ENCODE assay signal across 23 cellular contexts in genomic region chr9:95477885-95478790, GRCh38. TPM values are rescaled to one million over a fixed set of nuclear protein-coding genes. Genes with fewer than 3 reads are reported as not detected.
DNase-seq lines count a peak whose midpoint lies in the region; ATAC-seq and TF ChIP-seq lines count a peak whose summit lies in the region.
"Had no signal": no experiment of that assay in that cellular context is flagged by ENCODE, and none has a peak within 500 bp of the region (broad histone marks: within the 10 kb centered on the region; RNA-seq: fewer than 3 reads in every experiment).

No MANE protein-coding gene starts in this region.

- H3K9me3 ChIP-seq in heart right ventricle (no peaks in the 10 kb centered on the region), neural cell (ENCODE audit: low read length) (no peaks in the 10 kb centered on the region), adrenal gland (replicated peaks in 1 of 3) (no peaks in the 10 kb centered on the region)
- H3K9me3 ChIP-seq: suprapubic skin had no signal

- H3K27me3 ChIP-seq in heart right ventricle (no peaks in the 10 kb centered on the region), neural cell (ENCODE audit: insufficient read depth, low read depth, low read length) (no peaks in the 10 kb centered on the region), adrenal gland (no peaks in the 10 kb centered on the region)
- H3K27me3 ChIP-seq: brain microvascular endothelial cell, suprapubic skin had no signal

- H3K9me2 ChIP-seq in neural cell (ENCODE audit: insufficient read depth, low read length) = no peaks in the 10 kb centered on the region

- peaks cover 0 to 91% (median 54%) of the 10 kb centered on the region in 9 donors for H3K36me3 ChIP-seq in heart right ventricle
- H3K36me3 ChIP-seq in neural cell (ENCODE audit: insufficient read depth, low read length) = peaks cover 18% of the 10 kb centered on the region
- H3K36me3 ChIP-seq in adrenal gland (replicated peaks in 1 of 2) = peaks cover 0 to 39% of the 10 kb centered on the region in 2 donors
- H3K36me3 ChIP-seq: brain microvascular endothelial cell had no signal

- DNase-seq in Ammon's horn (ENCODE audit: low spot score) (peak; percentile 53), heart right ventricle (no peak), adrenal gland (no peak)
- DNase-seq: activated CD4-positive, CD25-positive, alpha-beta regulatory T cell treated with anti-CD3 and anti-CD28 coated beads, Interleukin-2, amount 50 U/mL, for 72 hours; activated CD8-positive, alpha-beta T cell treated with anti-CD3 and anti-CD28 coated beads for 36 hours; activated effector memory CD4-positive, alpha-beta T cell treated with anti-CD3 and anti-CD28 coated beads, Interleukin-2, amount 50 U/mL, for 16 hours; activated naive CD8-positive, alpha-beta T cell treated with anti-CD3 and anti-CD28 coated beads, Interleukin-2, amount 50 U/mL, for 24 hours; brain microvascular endothelial cell; COR-L47; GDM1; NCI-H1694; NCI-H524; NK-92 treated with Interleukin-12 subunit alpha and Interleukin-12 subunit beta, amount 100 ng/mL, for 24 hours; SIG-M5; stimulated activated CD4-positive, alpha-beta T cell treated with anti-CD3 and anti-CD28 coated beads, Interleukin-2, amount 100 ng/mL, for 24 hours had no signal

- intact Hi-C loops in heart right ventricle (cut with DNase I) = no loop called here
- intact Hi-C loops in adrenal gland (cut with DNase I) = no loop called here

- TF ChIP-seq EP300 in neural cell (conservative IDR thresholded peaks at IDR 0.05; ENCODE audit: poor library complexity, severe bottlenecking) = no peak

- no peaks in the 10 kb centered on the region for H3K4me1 ChIP-seq in heart right ventricle
- no peaks in the 10 kb centered on the region for H3K4me1 ChIP-seq in adrenal gland (replicated peaks in 1 of 2)

- ATAC-seq in heart right ventricle (peak in 5 of 8 donors; percentile 39 to 70 (median 67)), GM21786 (IDR thresholded peaks at IDR 0.05; ENCODE audit: unreplicated experiment) (no peak), GM19395 (IDR thresholded peaks at IDR 0.05; ENCODE audit: unreplicated experiment) (no peak)
- ATAC-seq in activated CD4-positive, CD25-positive, alpha-beta regulatory T cell treated with anti-CD3 and anti-CD28 coated beads, Interleukin-2, amount 50 U/mL, for 24 hours = no peak
- ATAC-seq: activated CD8-positive, alpha-beta T cell treated with anti-CD3 and anti-CD28 coated beads for 36 hours; activated naive CD8-positive, alpha-beta T cell treated with anti-CD3 and anti-CD28 coated beads, Interleukin-2, amount 50 U/mL, for 24 hours; natural killer cell treated with Interleukin-12 subunit alpha and Interleukin-12 subunit beta and Interleukin-15 and Interleukin-18, amount 100 ng/mL, for 72 hours had no signal

- TF ChIP-seq RAD21 in neural cell (conservative IDR thresholded peaks at IDR 0.05) = no peak

- WGBS in heart right ventricle, 2 donors = 86 to 87% methylated on average over 21 of the region's 21 CpGs
- 87 to 92% (median 90%) methylated on average over 21 of the region's 21 CpGs for WGBS in adrenal gland, 4 donors

- no peak overlapping the region for H2AFZ ChIP-seq in neural cell (ENCODE audit: low read depth, low read length)

- H4K20me1 ChIP-seq in neural cell (ENCODE audit: insufficient read depth) = no peaks in the 10 kb centered on the region

- H3K4me3 ChIP-seq in heart right ventricle = no peak overlapping the region
- H3K4me3 ChIP-seq in neural cell (ENCODE audit: low read length) = no peak overlapping the region
- no peak overlapping the region for H3K4me3 ChIP-seq in adrenal gland
- H3K4me3 ChIP-seq: coronary artery, suprapubic skin had no signal

- peaks cover 8% of the 10 kb centered on the region for H3F3A ChIP-seq in neural cell (ENCODE audit: insufficient read depth, low read length, poor library complexity, severe bottlenecking)

- H3K79me2 ChIP-seq in neural cell (replicated peaks; ENCODE audit: insufficient read depth, low read length) = peaks cover 23% of the 10 kb centered on the region

- peak in 1 of 9 donors; percentile 13 for TF ChIP-seq CTCF in heart right ventricle (IDR thresholded peaks at IDR 0.05)
- no peak for TF ChIP-seq CTCF in neural cell (IDR thresholded peaks at IDR 0.05; ENCODE audit: poor library complexity, severe bottlenecking)
- no peak for TF ChIP-seq CTCF in adrenal gland (IDR thresholded peaks at IDR 0.05)

- H3K9ac ChIP-seq in neural cell (ENCODE audit: low read length) = peak overlapping the region; percentile 0

- TF ChIP-seq POLR2A in adrenal gland (IDR thresholded peaks at IDR 0.05) = no peak

- H3K27ac ChIP-seq in angular gyrus (ENCODE audit: low read depth, low read length) = peak overlapping the region; percentile 85
- no peak overlapping the region for H3K27ac ChIP-seq in heart right ventricle
- H3K27ac ChIP-seq in neural cell (ENCODE audit: low read length) = peak overlapping the region; percentile 88
- no peak overlapping the region for H3K27ac ChIP-seq in adrenal gland
- H3K27ac ChIP-seq: brain microvascular endothelial cell, coronary artery, suprapubic skin had no signal

- no peak overlapping the region for H3K4me2 ChIP-seq in neural cell (ENCODE audit: low read length)

TF ChIP-seq in neural cell, 6 proteins besides CTCF, POLR2A, EP300 and RAD21:
- TF ChIP-seq MXI1 (conservative IDR thresholded peaks at IDR 0.05; ENCODE audit: poor library complexity, severe bottlenecking) (no peak), TAF1 (IDR thresholded peaks at IDR 0.05; ENCODE audit: low read depth) (no peak), SMC3 (conservative IDR thresholded peaks at IDR 0.05; ENCODE audit: poor library complexity) (no peak), REST (IDR thresholded peaks at IDR 0.05; ENCODE audit: borderline replicate concordance) (no peak)

RNA-seq across cellular contexts. Expression of gene PTCH1, which starts 38.6 kb away (rescaled TPM):
- total RNA-seq in heart right ventricle (1 to 10 TPM; 3.6 to 10.0 (median 7.8) TPM), adrenal gland (10 to 100 TPM in 6 of 8 donors, 1 to 10 TPM in 2; 5.7 to 29.8 (median 13.2) TPM)
- polyA plus RNA-seq in heart right ventricle (1 to 10 TPM; 1.6 to 3.7 TPM), neural cell (15.6 and 20.0 TPM in 2 replicates), adrenal gland (1 to 10 TPM; 2.5 to 6.8 (median 3.7) TPM)
- polyA minus RNA-seq in neural cell = 32.9 and 53.0 TPM in 2 replicates

Comparison
In these comparisons a context has a peak if more than half of its experiments do, and no peak if none do; other contexts are left out.
1. H3K27ac ChIP-seq: peak in angular gyrus (single experiment) and neural cell (single experiment); none in heart right ventricle (0 of 10) and adrenal gland (0 of 5).
2. ATAC-seq: peak in heart right ventricle (5 of 8); none in activated CD4-positive, CD25-positive, alpha-beta regulatory T cell treated with anti-CD3 and anti-CD28 coated beads, Interleukin-2, amount 50 U/mL, for 24 hours (0 of 2), GM21786 (single experiment) and GM19395 (single experiment).